ENCODE assay signal across 11 cellular contexts in genomic region chr12:47868552-47869031, GRCh38. TPM values are rescaled to one million over a fixed set of nuclear protein-coding genes. Genes with fewer than 3 reads are reported as not detected.
DNase-seq lines count a peak whose midpoint lies in the region; ATAC-seq and TF ChIP-seq lines count a peak whose summit lies in the region.
"Had no signal": no experiment of that assay in that cellular context is flagged by ENCODE, and none has a peak within 500 bp of the region (broad histone marks: within the 10 kb centered on the region; RNA-seq: fewer than 3 reads in every experiment).

No MANE protein-coding gene starts in this region.

- no peaks in the 10 kb centered on the region for H3K27me3 ChIP-seq in foreskin keratinocyte
- H3K27me3 ChIP-seq: neural progenitor cell had no signal

- H3K4me3 Mint-ChIP-seq in central memory CD8-positive, alpha-beta T cell = no peak overlapping the region
- H3K4me3 Mint-ChIP-seq: neural progenitor cell had no signal

- H3K27ac ChIP-seq in foreskin keratinocyte = no peak overlapping the region
- H3K27ac ChIP-seq: neural progenitor cell had no signal

- H3K36me3 Mint-ChIP-seq in central memory CD8-positive, alpha-beta T cell (ENCODE audit: insufficient read depth) = peaks cover 4% of the 10 kb centered on the region
- H3K36me3 Mint-ChIP-seq: neural progenitor cell had no signal

- no peaks in the 10 kb centered on the region for H3K9me3 Mint-ChIP-seq in central memory CD8-positive, alpha-beta T cell
- H3K9me3 Mint-ChIP-seq: neural progenitor cell had no signal

- peak overlapping the region; percentile 68 for H3K27ac Mint-ChIP-seq in central memory CD8-positive, alpha-beta T cell (ENCODE audit: low read depth)

- no peak for DNase-seq in central memory CD8-positive, alpha-beta T cell (ENCODE audit: low spot score in 2 of 2)
- DNase-seq in foreskin keratinocyte (no peak), NCI-H2107 (lab: John Stamatoyannopoulos, UW) (no peak)
- DNase-seq in stimulated activated CD4-positive, alpha-beta T cell treated with anti-CD3 and anti-CD28 coated beads, Interleukin-4, amount 100 ng/mL, for 24 hours = no peak
- DNase-seq in stimulated activated CD4-positive, alpha-beta T cell treated with anti-CD3 and anti-CD28 coated beads, Interleukin-12 subunit alpha, Interleukin-12 subunit beta, amount 100 ng/mL, for 4 hours = no peak
- DNase-seq: NCI-H2081 treated with DMSO at 0.1 percent for 48 hours had no signal

- TF ChIP-seq CTCF in foreskin keratinocyte (conservative IDR thresholded peaks at IDR 0.05) = no peak

- TF ChIP-seq POLR2A in GM18505 (IDR thresholded peaks at IDR 0.05; ENCODE audit: borderline replicate concordance, extremely low read depth, insufficient read depth, insufficient read length) = no peak

- ATAC-seq in GM18505 (IDR thresholded peaks at IDR 0.05; ENCODE audit: unreplicated experiment) (peak; percentile 61), GM21515 (IDR thresholded peaks at IDR 0.05; ENCODE audit: unreplicated experiment) (peak; percentile 78), HG03457 (IDR thresholded peaks at IDR 0.05; ENCODE audit: unreplicated experiment) (peak; percentile 50), foreskin keratinocyte (no peak)
- ATAC-seq in central memory CD8-positive, alpha-beta T cell (replicated peaks; ENCODE audit: extremely low read depth, poor library complexity, severe bottlenecking) = no peak
- ATAC-seq: esophagus mucosa had no signal

- no peaks in the 10 kb centered on the region for H3K27me3 Mint-ChIP-seq in central memory CD8-positive, alpha-beta T cell

- H3K4me1 ChIP-seq in foreskin keratinocyte = peaks cover 6% of the 10 kb centered on the region
- H3K4me1 ChIP-seq: neural progenitor cell had no signal

- no peaks in the 10 kb centered on the region for H3K4me1 Mint-ChIP-seq in central memory CD8-positive, alpha-beta T cell
- H3K4me1 Mint-ChIP-seq: neural progenitor cell had no signal

RNA-seq across cellular contexts. Expression of gene VDR, which starts 36.2 kb away (rescaled TPM):
- 33.4 and 33.6 TPM in 2 replicates for total RNA-seq in foreskin keratinocyte
- 14.9 and 15.8 TPM in 2 replicates for polyA plus RNA-seq in foreskin keratinocyte

RNA-seq across cellular contexts. Expression of gene HDAC7, which starts 48.9 kb away (rescaled TPM):
- total RNA-seq in foreskin keratinocyte = 52.3 and 55.8 TPM in 2 replicates
- 47.3 and 51.7 TPM in 2 replicates for polyA plus RNA-seq in foreskin keratinocyte

Comparison
In these comparisons a context has a peak if more than half of its experiments do, and no peak if none do; other contexts are left out.
1. ATAC-seq: peak in GM18505 (single experiment), GM21515 (single experiment) and HG03457 (single experiment); none in central memory CD8-positive, alpha-beta T cell (single experiment) and foreskin keratinocyte (single experiment).